Comparison of ENCODE assay signal across 9 cellular contexts in genomic region chr9:33233659-33234335, GRCh38. TPM values are rescaled to one million over a fixed set of nuclear protein-coding genes. Genes with fewer than 3 reads are reported as not detected.
DNase-seq lines count a peak whose midpoint lies in the region; ATAC-seq and TF ChIP-seq lines count a peak whose summit lies in the region.
"Had no signal": no experiment of that assay in that cellular context is flagged by ENCODE, and none has a peak within 500 bp of the region (broad histone marks: within the 10 kb centered on the region; RNA-seq: fewer than 3 reads in every experiment).

No MANE protein-coding gene starts in this region.

- peak; percentile 65 to 68 for ATAC-seq in activated T-cell treated with anti-CD3 and anti-CD28 coated beads, Interleukin-2, amount 50 U/mL, for 72 hours (replicated peaks in 1 of 2)
- peak; percentile 76 for ATAC-seq in upper lobe of right lung
- no peak for ATAC-seq in HG03095 (IDR thresholded peaks at IDR 0.05; ENCODE audit: unreplicated experiment)

- TF ChIP-seq CTCF in PC-9 (conservative IDR thresholded peaks at IDR 0.05), result no peak
- TF ChIP-seq CTCF in upper lobe of right lung (IDR thresholded peaks at IDR 0.05), result no peak

- peak overlapping the region; percentile 38 for H3K4me2 ChIP-seq in PC-9

- H3K36me3 ChIP-seq in PC-9 (ENCODE audit: low read depth) (no peaks in the 10 kb centered on the region), upper lobe of right lung (no peaks in the 10 kb centered on the region)
- H3K36me3 ChIP-seq: left ventricle myocardium inferior had no signal

- no peaks in the 10 kb centered on the region for H3K9me2 ChIP-seq in PC-9 (ENCODE audit: insufficient read depth)

- H3K4me1 ChIP-seq in PC-9 (replicated peaks; ENCODE audit: insufficient read depth), result peaks cover 63% of the 10 kb centered on the region
- no peaks in the 10 kb centered on the region for H3K4me1 ChIP-seq in upper lobe of right lung
- H3K4me1 ChIP-seq: left ventricle myocardium inferior had no signal

- H3K36me3 Mint-ChIP-seq in activated T-cell treated with anti-CD3 and anti-CD28 coated beads, Interleukin-2, amount 50 U/mL, for 72 hours (ENCODE audit: insufficient read depth in 2 of 2), result no peaks in the 10 kb centered on the region

- peak overlapping the region; percentile 11; the same call in 1 of the 2 replicates for H3K27ac ChIP-seq in PC-9
- no peak overlapping the region for H3K27ac ChIP-seq in upper lobe of right lung
- H3K27ac ChIP-seq: left ventricle myocardium inferior had no signal

- H3K27me3 ChIP-seq in PC-9 (ENCODE audit: insufficient read depth, low read depth), result no peaks in the 10 kb centered on the region
- no peaks in the 10 kb centered on the region for H3K27me3 ChIP-seq in upper lobe of right lung

- peaks cover 33% of the 10 kb centered on the region; the same call in 1 of the 2 replicates for H3F3A ChIP-seq in PC-9 (ENCODE audit: insufficient read depth, low read depth)

- POLR2A ChIA-PET in PC-9 (lab: Charles Lee; ENCODE audit: unreplicated experiment), result interaction anchor here (0.5 to 0.6 kb wide), 2 partner anchors 148 to 806 kb away, joined by 7 to 27 read pairs; no protein-coding TSS in a partner anchor

- no peaks in the 10 kb centered on the region for H3K27me3 Mint-ChIP-seq in activated T-cell treated with anti-CD3 and anti-CD28 coated beads, Interleukin-2, amount 50 U/mL, for 72 hours (ENCODE audit: low read depth)

- intact Hi-C loops in PC-9 (cut with micrococcal nuclease; ENCODE audit: unreplicated experiment), result loop anchor here (5.0 to 10.0 kb wide), 2 partner anchors 224 to 581 kb away; partner anchors contain the start of gene UBE2R2
- intact Hi-C loops in upper lobe of right lung (cut with DNase I), result no loop called here

- no peak overlapping the region for H3K27ac Mint-ChIP-seq in activated T-cell treated with anti-CD3 and anti-CD28 coated beads, Interleukin-2, amount 50 U/mL, for 72 hours

- no peaks in the 10 kb centered on the region for H3K79me2 ChIP-seq in PC-9 (ENCODE audit: low read depth)

- BruUV-seq in PC-9 (replicated peaks; lab: Mats Ljungman, UMichigan), result TSS peak; percentile 29

- CTCF ChIA-PET in PC-9 (lab: Charles Lee), result interaction anchor here (0.6 to 0.8 kb wide), 2 partner anchors 213 to 240 kb away, joined by 4 to 7 read pairs; partner anchors contain the start of genes AQP3 and NOL6

- peaks cover 8% of the 10 kb centered on the region for H3K4me1 Mint-ChIP-seq in activated T-cell treated with anti-CD3 and anti-CD28 coated beads, Interleukin-2, amount 50 U/mL, for 72 hours (ENCODE audit: low read depth)

- no peaks in the 10 kb centered on the region for H3K9me3 ChIP-seq in PC-9 (ENCODE audit: insufficient read depth, low read depth)
- no peaks in the 10 kb centered on the region for H3K9me3 ChIP-seq in upper lobe of right lung
- H3K9me3 ChIP-seq: left ventricle myocardium inferior had no signal

- no peak overlapping the region for H3K4me3 Mint-ChIP-seq in activated T-cell treated with anti-CD3 and anti-CD28 coated beads, Interleukin-2, amount 50 U/mL, for 72 hours

- peak; percentile 8 to 19 for DNase-seq in activated T-cell treated with anti-CD3 and anti-CD28 coated beads, Interleukin-2, amount 50 U/mL, for 72 hours
- no peak for DNase-seq in activated T-cell treated with anti-CD3 and anti-CD28 coated beads for 4 hours
- DNase-seq in PC-9, result peak; percentile 86 to 91
- peak; percentile 91 for DNase-seq in fibroblast of peridontal ligament (ENCODE audit: extremely low read depth)
- peak; percentile 80 for DNase-seq in upper lobe of right lung
- DNase-seq in Kasumi-1 (lab: John Stamatoyannopoulos, UW), result no peak
- no peak for DNase-seq in foreskin melanocyte
- DNase-seq: left ventricle myocardium inferior had no signal

- H4K20me1 ChIP-seq in PC-9 (ENCODE audit: insufficient read depth), result no peaks in the 10 kb centered on the region

- H3K9me3 Mint-ChIP-seq in activated T-cell treated with anti-CD3 and anti-CD28 coated beads, Interleukin-2, amount 50 U/mL, for 72 hours, result no peaks in the 10 kb centered on the region

- H3K4me3 ChIP-seq in PC-9 (no peak overlapping the region), upper lobe of right lung (no peak overlapping the region)
- H3K4me3 ChIP-seq: left ventricle myocardium inferior had no signal

- H2AFZ ChIP-seq in PC-9, result no peak overlapping the region

RNA-seq across cellular contexts. Expression of gene SPINK4, which starts 6.2 kb away (rescaled TPM):
- total RNA-seq in activated T-cell treated with anti-CD3 and anti-CD28 coated beads, Interleukin-2, amount 50 U/mL, for 72 hours, result not detected
- total RNA-seq in PC-9 (2021), result not detected in 2 replicates
- total RNA-seq in upper lobe of right lung, result not detected
- total RNA-seq: left ventricle myocardium inferior had no signal

RNA-seq across cellular contexts. Expression of gene BAG1, which starts 30.7 kb away (rescaled TPM):
- total RNA-seq in activated T-cell treated with anti-CD3 and anti-CD28 coated beads, Interleukin-2, amount 50 U/mL, for 72 hours, result 10 to 100 TPM; 52.5 to 60.3 TPM
- total RNA-seq in PC-9 (2021), result 21.9 and 35.5 TPM in 2 replicates
- total RNA-seq in upper lobe of right lung, result 116 TPM

RNA-seq across cellular contexts. Expression of gene CHMP5, which starts 31.1 kb away (rescaled TPM):
- 100 to 1,000 TPM in 1 of 2 donors, 10 to 100 TPM in 1; 76.5 to 112 TPM for total RNA-seq in activated T-cell treated with anti-CD3 and anti-CD28 coated beads, Interleukin-2, amount 50 U/mL, for 72 hours
- total RNA-seq in PC-9 (2021) (63.0 and 78.2 TPM in 2 replicates), upper lobe of right lung (77.8 TPM)

RNA-seq across cellular contexts. Expression of gene NFX1, which starts 56.5 kb away (rescaled TPM):
- 10 to 100 TPM; 31.2 to 40.3 TPM for total RNA-seq in activated T-cell treated with anti-CD3 and anti-CD28 coated beads, Interleukin-2, amount 50 U/mL, for 72 hours
- total RNA-seq in PC-9 (2021) (14.9 and 15.0 TPM in 2 replicates), upper lobe of right lung (45.0 TPM)

Comparison
In these comparisons a context has a peak if more than half of its experiments do, and no peak if none do; other contexts are left out.
1. DNase-seq: peak in activated T-cell treated with anti-CD3 and anti-CD28 coated beads, Interleukin-2, amount 50 U/mL, for 72 hours (2 of 2), PC-9 (2 of 2), fibroblast of peridontal ligament (single experiment) and upper lobe of right lung (single experiment); none in activated T-cell treated with anti-CD3 and anti-CD28 coated beads for 4 hours (single experiment), Kasumi-1 (0 of 2) and foreskin melanocyte (single experiment).